ENCODE assay signal across 16 cellular contexts in genomic region chr3:63998852-63999754, GRCh38. TPM values are rescaled to one million over a fixed set of nuclear protein-coding genes. Genes with fewer than 3 reads are reported as not detected.
DNase-seq lines count a peak whose midpoint lies in the region; ATAC-seq, FAIRE-seq and TF ChIP-seq lines count a peak whose summit lies in the region.
"Had no signal": no experiment of that assay in that cellular context is flagged by ENCODE, and none has a peak within 500 bp of the region (broad histone marks: within the 10 kb centered on the region; RNA-seq: fewer than 3 reads in every experiment).

No MANE protein-coding gene starts in this region.

- TF ChIP-seq CTCF in right lobe of liver (IDR thresholded peaks at IDR 0.05) (no peak), HepG2 (CRISPR knock-in tag; IDR thresholded peaks at IDR 0.05) (no peak), body of pancreas (IDR thresholded peaks at IDR 0.05) (no peak), thyroid gland (IDR thresholded peaks at IDR 0.05) (no peak)

- no peaks in the 10 kb centered on the region for H4K20me1 ChIP-seq in HepG2 (ENCODE audit: insufficient read depth, low read length)

- no peak overlapping the region for H3K4me2 ChIP-seq in HepG2 (ENCODE audit: low read depth, low read length)

- H3K79me2 ChIP-seq in HepG2 (ENCODE audit: insufficient read depth, low read length), result no peaks in the 10 kb centered on the region

- TF ChIP-seq POLR2A in right lobe of liver (IDR thresholded peaks at IDR 0.05) (no peak), HepG2 (IDR thresholded peaks at IDR 0.05; ENCODE audit: insufficient read depth in 1 of 2, low read depth in 2 of 2, low read length in 2 of 2) (no peak), body of pancreas (IDR thresholded peaks at IDR 0.05) (peak in 2 of 3 donors; percentile 56 to 71), thyroid gland (IDR thresholded peaks at IDR 0.05) (no peak)

- no peak for TF ChIP-seq EP300 in HepG2 (IDR thresholded peaks at IDR 0.05; ENCODE audit: low read depth in 2 of 2, low read length in 2 of 2)
- TF ChIP-seq EP300 in HepG2 (CRISPR knock-in tag; IDR thresholded peaks at IDR 0.05; ENCODE audit: borderline replicate concordance), result no peak

- POLR2A ChIA-PET in HepG2 (lab: Yijun Ruan, JAX), result no interaction called here

- H3K27ac ChIP-seq in right lobe of liver (no peak overlapping the region), HepG2 (ENCODE audit: extremely low read length, insufficient read depth, low read length) (no peak overlapping the region), body of pancreas (peak overlapping the region; percentile 87 to 94 (median 88)), thyroid gland (peak overlapping the region in 1 of 3 donors; percentile 48)

- TF ChIP-seq RAD21 in HepG2 (CRISPR knock-in tag; IDR thresholded peaks at IDR 0.05), result no peak

- H3K36me3 ChIP-seq in right lobe of liver (peaks cover 0 to 30% (median 18%) of the 10 kb centered on the region in 4 donors), HepG2 (replicated peaks in 1 of 2; ENCODE audit: control insufficient read depth in 1 of 2, insufficient read depth in 2 of 2, low read length in 2 of 2) (peaks cover 23 to 40% of the 10 kb centered on the region in 2 experiments), body of pancreas (replicated peaks in 1 of 2; ENCODE audit: insufficient read depth in 1 of 2, low read depth in 2 of 2) (peaks cover 0 to 12% of the 10 kb centered on the region in 2 donors), thyroid gland (peaks cover 14 to 17% of the 10 kb centered on the region in 2 donors)

- no peak overlapping the region for H3K9ac ChIP-seq in HepG2 (ENCODE audit: insufficient read depth, low read depth, low read length)

- ATAC-seq in right lobe of liver (peak; percentile 32 to 67 (median 41)), HepG2 (no peak), body of pancreas (peak; percentile 84), left lobe of liver (peak; percentile 65), HG03354 (IDR thresholded peaks at IDR 0.05; ENCODE audit: poor library complexity, severe bottlenecking, unreplicated experiment) (no peak)
- ATAC-seq: left colon had no signal

- no peaks in the 10 kb centered on the region for H3K27me3 ChIP-seq in right lobe of liver
- no peaks in the 10 kb centered on the region for H3K27me3 ChIP-seq in HepG2 (ENCODE audit: control insufficient read depth in 1 of 2, insufficient read depth in 2 of 2, low read length in 2 of 2)
- no peaks in the 10 kb centered on the region for H3K27me3 ChIP-seq in body of pancreas
- H3K27me3 ChIP-seq in thyroid gland, result no peaks in the 10 kb centered on the region

- no peak overlapping the region for H3K4me3 ChIP-seq in right lobe of liver
- H3K4me3 ChIP-seq in HepG2 (replicated peaks in 1 of 3; ENCODE audit: insufficient read depth in 1 of 3, low read depth in 2 of 3, low read length in 3 of 3), result no peak overlapping the region
- H3K4me3 ChIP-seq in body of pancreas, result no peak overlapping the region
- no peak overlapping the region for H3K4me3 ChIP-seq in thyroid gland (replicated peaks in 1 of 3)

- FAIRE-seq in HepG2 (lab: Jason Lieb, UNC) (no peak), frontal cortex (lab: Jason Lieb, UNC) (no peak)
- FAIRE-seq: D721Med, G401.6 had no signal

- no peak for DNase-seq in right lobe of liver
- DNase-seq in HepG2 (ENCODE audit: low spot score), result no peak
- DNase-seq in body of pancreas, result peak; percentile 73 to 85 (median 81)
- DNase-seq in left lobe of liver (ENCODE audit: low spot score), result no peak
- peak; percentile 47 for DNase-seq in thyroid gland
- no peak for DNase-seq in frontal cortex (ENCODE audit: low spot score in 2 of 2)
- DNase-seq in Ammon's horn (ENCODE audit: low spot score), result no peak
- DNase-seq: activated effector memory CD4-positive, alpha-beta T cell treated with Interleukin-2 at 50 U/mL for 16 hours; aorta; left colon; NCI-H2029; NCI-H510A treated with DMSO at 0.1 percent for 48 hours; stimulated activated CD4-positive, alpha-beta T cell treated with anti-CD3 and anti-CD28 coated beads, Interleukin-2, amount 100 ng/mL, for 48 hours had no signal

- no TSS peak for BruUV-seq in HepG2 (replicated peaks; lab: Mats Ljungman, UMichigan)

- H3K4me1 ChIP-seq in right lobe of liver (peaks cover 0 to 26% (median 3%) of the 10 kb centered on the region in 4 donors), HepG2 (ENCODE audit: insufficient read depth, low read length) (no peaks in the 10 kb centered on the region), body of pancreas (peaks cover 63% of the 10 kb centered on the region), thyroid gland (peaks cover 16 to 17% of the 10 kb centered on the region in 2 donors)

- 45% methylated on average over 9 of the region's 10 CpGs for WGBS in right lobe of liver (ENCODE audit: insufficient coverage, low coverage, low lambda C conversion rate, missing lambda C conversion rate)
- WGBS in HepG2 (ENCODE audit: low lambda C conversion rate), result 97% methylated on average over 10 of the region's 10 CpGs
- 27 to 40% methylated on average over 10 of the region's 10 CpGs for WGBS in body of pancreas, 2 donors
- WGBS in thyroid gland, 2 donors, result 54 to 59% methylated on average over 10 of the region's 10 CpGs

- H3K9me3 ChIP-seq in right lobe of liver (no peaks in the 10 kb centered on the region), HepG2 (ENCODE audit: low read length) (no peaks in the 10 kb centered on the region), body of pancreas (peaks cover 0 to 4% (median 0%) of the 10 kb centered on the region in 3 donors), thyroid gland (no peaks in the 10 kb centered on the region)

- intact Hi-C loops in right lobe of liver (cut with DNase I) (loop anchor here in 1 of 2 donors (10.0 kb wide), 2 partner anchors 84 to 134 kb away; partner anchors contain the start of genes ATXN7, SCAANT1 and THOC7), HepG2 (cut with micrococcal nuclease; ENCODE audit: unreplicated experiment) (no loop called here), body of pancreas (cut with DNase I) (loop anchor here (10.0 kb wide), 1 partner anchor 84 kb away; the partner anchor contains the start of gene SCAANT1), thyroid gland (cut with DNase I) (no loop called here)

- CTCF ChIA-PET in HepG2 (lab: Yijun Ruan, JAX; ENCODE audit: low intra/inter-chr PET ratio, low total read pairs), result no interaction called here

- in situ Hi-C loops in HepG2 (cut with HindIII; ENCODE audit: extremely low pct_ligation_motif_present, low pct_unique_long_range_greater_than_20kb), result loop anchor here (5.0 kb wide), 1 partner anchor 37 kb away; no protein-coding TSS in a partner anchor

- no peak overlapping the region for H2AFZ ChIP-seq in HepG2 (ENCODE audit: low read length)

TF ChIP-seq in HepG2, 621 proteins besides CTCF, POLR2A, EP300 and RAD21 (continues in another document):
- TF ChIP-seq ZNF12 (CRISPR knock-in tag; IDR thresholded peaks at IDR 0.05) (no peak), ZNF747 (CRISPR knock-in tag; IDR thresholded peaks at IDR 0.05; ENCODE audit: borderline replicate concordance) (no peak), NFATC3 (CRISPR knock-in tag; IDR thresholded peaks at IDR 0.05) (no peak), RBM39 (IDR thresholded peaks at IDR 0.05; ENCODE audit: low read depth, low read length, poor library complexity, severe bottlenecking) (no peak), PAWR (CRISPR knock-in tag; IDR thresholded peaks at IDR 0.05; ENCODE audit: borderline replicate concordance) (no peak), STAG1 (CRISPR knock-in tag; IDR thresholded peaks at IDR 0.05) (no peak), ZBTB7A (CRISPR knock-in tag; IDR thresholded peaks at IDR 0.05) (no peak), CSRNP2 (CRISPR knock-in tag; conservative IDR thresholded peaks at IDR 0.05; ENCODE audit: low read depth) (no peak), NFRKB (IDR thresholded peaks at IDR 0.05) (no peak), ZNF839 (CRISPR knock-in tag; IDR thresholded peaks at IDR 0.05; ENCODE audit: borderline replicate concordance) (no peak)

RNA-seq across cellular contexts. Expression of gene PSMD6, which starts 24.2 kb away (rescaled TPM):
- total RNA-seq in right lobe of liver (10 to 100 TPM; 33.1 to 41.9 (median 35.9) TPM), HepG2 (2016; rRNA removed; fragmentation: Illumina TruSeq; extraction: Trizol) (117 and 169 TPM in 2 replicates), body of pancreas (10 to 100 TPM; 88.7 to 98.3 TPM), left lobe of liver (31.8 TPM), thyroid gland (100 to 1,000 TPM in 1 of 4 donors, 10 to 100 TPM in 3; 64.1 to 116 (median 75.3) TPM), frontal cortex (63.2 TPM)
- 28.9 and 32.9 TPM in 2 replicates for total RNA-seq in HepG2 (2016; cell fraction: cytosol; rRNA removed; fragmentation: Illumina TruSeq; extraction: Trizol; ENCODE audit: low read depth)
- total RNA-seq in HepG2 (2016; cell fraction: insoluble cytoplasmic fraction; rRNA removed; fragmentation: Illumina TruSeq; extraction: Trizol), result 117 and 163 TPM in 2 replicates
- total RNA-seq in HepG2 (2016; cell fraction: membrane; rRNA removed; fragmentation: Illumina TruSeq; extraction: Trizol), result 33.9 and 40.8 TPM in 2 replicates
- total RNA-seq in HepG2 (2016; cell fraction: nucleus; rRNA removed; fragmentation: Illumina TruSeq; extraction: Trizol), result 62.8 and 65.3 TPM in 2 replicates
- polyA plus RNA-seq in HepG2 (2011; rRNA removed), result 31.1 and 36.8 TPM in 2 replicates
- 22.6 and 25.6 TPM in 2 replicates for polyA plus RNA-seq in HepG2 (2011; cell fraction: cytosol; rRNA removed)
- 36.5 and 41.5 TPM in 2 replicates for polyA plus RNA-seq in HepG2 (2011; cell fraction: nucleus; rRNA removed)
- 52.7 and 65.4 TPM in 2 replicates for polyA plus RNA-seq in HepG2 (2012)
- 21.9 and 22.5 TPM in 2 replicates for polyA plus RNA-seq in HepG2 (2016; cell fraction: cytosol; fragmentation: Illumina TruSeq; extraction: Trizol; ENCODE audit: low read depth)
- 148 and 154 TPM in 2 replicates for polyA plus RNA-seq in HepG2 (2016; cell fraction: insoluble cytoplasmic fraction; fragmentation: Illumina TruSeq; extraction: Trizol; ENCODE audit: low read depth)
- polyA plus RNA-seq in HepG2 (2016; cell fraction: membrane; fragmentation: Illumina TruSeq; extraction: Trizol; ENCODE audit: low read depth), result 23.8 and 24.7 TPM in 2 replicates
- 69.9 and 70.7 TPM in 2 replicates for polyA plus RNA-seq in HepG2 (2016; cell fraction: nucleus; fragmentation: Illumina TruSeq; extraction: Trizol; ENCODE audit: insufficient read depth, low read depth)
- 17.4 and 28.2 TPM in 2 replicates for polyA minus RNA-seq in HepG2 (2011; rRNA and poly(A)+ RNA removed; ENCODE audit: low replicate concordance)
- polyA minus RNA-seq in HepG2 (2011; cell fraction: cytosol; rRNA and poly(A)+ RNA removed), result 21.1 and 22.2 TPM in 2 replicates
- 76.8 and 80.5 TPM in 2 replicates for polyA minus RNA-seq in HepG2 (2011; cell fraction: nucleus; rRNA and poly(A)+ RNA removed)

Comparison
In these comparisons a context has a peak if more than half of its experiments do, and no peak if none do; other contexts are left out.
1. ATAC-seq: peak in right lobe of liver (4 of 4), body of pancreas (single experiment) and left lobe of liver (single experiment); none in HepG2 (single experiment) and HG03354 (single experiment).
2. DNase-seq: peak in body of pancreas (4 of 4) and thyroid gland (2 of 2); none in right lobe of liver (0 of 3), HepG2 (single experiment), left lobe of liver (single experiment), frontal cortex (0 of 2) and Ammon's horn (single experiment).
3. H3K27ac ChIP-seq: peak in body of pancreas (4 of 4); none in right lobe of liver (0 of 3) and HepG2 (single experiment).
4. POLR2A ChIP-seq: peak in body of pancreas (2 of 3); none in right lobe of liver (single experiment), HepG2 (0 of 2) and thyroid gland (0 of 2).